Comparison of ENCODE assay signal across 9 cellular contexts in genomic region chr2:219175486-219175885, GRCh38. TPM values are rescaled to one million over a fixed set of nuclear protein-coding genes. Genes with fewer than 3 reads are reported as not detected.
DNase-seq lines count a peak whose midpoint lies in the region.
"Had no signal": no experiment of that assay in that cellular context is flagged by ENCODE, and none has a peak within 500 bp of the region (broad histone marks: within the 10 kb centered on the region; RNA-seq: fewer than 3 reads in every experiment).

No MANE protein-coding gene starts in this region.

- peak overlapping the region; percentile 94 for H3K4me3 Mint-ChIP-seq in activated CD4-positive, alpha-beta T cell treated with anti-CD3 and anti-CD28 coated beads, Interleukin-2, amount 10 ng/mL, durations not matched to agents 24 days and 14 days
- H3K4me3 Mint-ChIP-seq in activated T-helper 1 cell treated with anti-CD3 and anti-CD28 coated beads, Interleukin-12 subunit alpha, Interleukin-12 subunit beta, Interleukin-2, Interleukin-4 antibody, amounts not matched to agents 30 ng/mL and 10 ng/mL and 1 ng/mL, durations not matched to agents 14 hours and 24 hours and 36 hours = peak overlapping the region; percentile 88
- peak overlapping the region; percentile 83 to 90 (median 85) for H3K4me3 Mint-ChIP-seq in immature natural killer cell

- peak overlapping the region; percentile 84 for H3K27ac Mint-ChIP-seq in activated CD4-positive, alpha-beta T cell treated with anti-CD3 and anti-CD28 coated beads, Interleukin-2, amount 10 ng/mL, durations not matched to agents 24 days and 14 days
- no peak overlapping the region for H3K27ac Mint-ChIP-seq in activated T-helper 1 cell treated with anti-CD3 and anti-CD28 coated beads, Interleukin-12 subunit alpha, Interleukin-12 subunit beta, Interleukin-2, Interleukin-4 antibody, amounts not matched to agents 30 ng/mL and 10 ng/mL and 1 ng/mL, durations not matched to agents 14 hours and 24 hours and 36 hours
- peak overlapping the region; percentile 81 to 100 (median 90) for H3K27ac Mint-ChIP-seq in immature natural killer cell

- H3K27ac ChIP-seq in temporal lobe (ENCODE audit: low read depth, low read length) (peak overlapping the region; percentile 99), caudate nucleus (ENCODE audit: low read depth, low read length) (no peak overlapping the region)

- no peaks in the 10 kb centered on the region for H3K27me3 Mint-ChIP-seq in activated CD4-positive, alpha-beta T cell treated with anti-CD3 and anti-CD28 coated beads, Interleukin-2, amount 10 ng/mL, durations not matched to agents 24 days and 14 days
- H3K27me3 Mint-ChIP-seq in activated T-helper 1 cell treated with anti-CD3 and anti-CD28 coated beads, Interleukin-12 subunit alpha, Interleukin-12 subunit beta, Interleukin-2, Interleukin-4 antibody, amounts not matched to agents 30 ng/mL and 10 ng/mL and 1 ng/mL, durations not matched to agents 14 hours and 24 hours and 36 hours (ENCODE audit: insufficient read depth) = no peaks in the 10 kb centered on the region
- H3K27me3 Mint-ChIP-seq in immature natural killer cell (ENCODE audit: low read depth in 3 of 3) = peaks cover 16 to 28% (median 18%) of the 10 kb centered on the region in 3 donors

- peaks cover 48% of the 10 kb centered on the region for H3K36me3 Mint-ChIP-seq in activated CD4-positive, alpha-beta T cell treated with anti-CD3 and anti-CD28 coated beads, Interleukin-2, amount 10 ng/mL, durations not matched to agents 24 days and 14 days (ENCODE audit: low read depth)
- peaks cover 31% of the 10 kb centered on the region for H3K36me3 Mint-ChIP-seq in activated T-helper 1 cell treated with anti-CD3 and anti-CD28 coated beads, Interleukin-12 subunit alpha, Interleukin-12 subunit beta, Interleukin-2, Interleukin-4 antibody, amounts not matched to agents 30 ng/mL and 10 ng/mL and 1 ng/mL, durations not matched to agents 14 hours and 24 hours and 36 hours (ENCODE audit: low read depth)
- H3K36me3 Mint-ChIP-seq in immature natural killer cell = peaks cover 8 to 28% (median 8%) of the 10 kb centered on the region in 3 donors

- peaks cover 45% of the 10 kb centered on the region for H3K4me1 Mint-ChIP-seq in activated CD4-positive, alpha-beta T cell treated with anti-CD3 and anti-CD28 coated beads, Interleukin-2, amount 10 ng/mL, durations not matched to agents 24 days and 14 days
- H3K4me1 Mint-ChIP-seq in activated T-helper 1 cell treated with anti-CD3 and anti-CD28 coated beads, Interleukin-12 subunit alpha, Interleukin-12 subunit beta, Interleukin-2, Interleukin-4 antibody, amounts not matched to agents 30 ng/mL and 10 ng/mL and 1 ng/mL, durations not matched to agents 14 hours and 24 hours and 36 hours (ENCODE audit: low read depth) = peaks cover 57% of the 10 kb centered on the region
- H3K4me1 Mint-ChIP-seq in immature natural killer cell = peaks cover 41 to 52% of the 10 kb centered on the region in 2 donors

- no peaks in the 10 kb centered on the region for H3K9me3 Mint-ChIP-seq in activated CD4-positive, alpha-beta T cell treated with anti-CD3 and anti-CD28 coated beads, Interleukin-2, amount 10 ng/mL, durations not matched to agents 24 days and 14 days
- H3K9me3 Mint-ChIP-seq in activated T-helper 1 cell treated with anti-CD3 and anti-CD28 coated beads, Interleukin-12 subunit alpha, Interleukin-12 subunit beta, Interleukin-2, Interleukin-4 antibody, amounts not matched to agents 30 ng/mL and 10 ng/mL and 1 ng/mL, durations not matched to agents 14 hours and 24 hours and 36 hours = no peaks in the 10 kb centered on the region
- H3K9me3 Mint-ChIP-seq in immature natural killer cell = no peaks in the 10 kb centered on the region

- peak; percentile 56 for DNase-seq in activated CD4-positive, alpha-beta T cell treated with anti-CD3 and anti-CD28 coated beads, Interleukin-2, amount 10 ng/mL, durations not matched to agents 24 days and 14 days
- DNase-seq in activated CD4-positive, alpha-beta T cell treated with anti-CD3 and anti-CD28 coated beads, Interleukin-2, amount 50 U/mL, for 4 hours = no peak
- no peak for DNase-seq in activated T-helper 1 cell treated with anti-CD3 and anti-CD28 coated beads, Interleukin-12 subunit alpha, Interleukin-12 subunit beta, Interleukin-2, Interleukin-4 antibody, amounts not matched to agents 30 ng/mL and 10 ng/mL and 1 ng/mL, durations not matched to agents 14 hours and 24 hours and 36 hours (ENCODE audit: low spot score)
- no peak for DNase-seq in immature natural killer cell
- no peak for DNase-seq in DMS53 (lab: John Stamatoyannopoulos, UW)
- no peak for DNase-seq in GM19238 (ENCODE audit: insufficient read length, low spot score)
- DNase-seq in caudate nucleus (lab: John Stamatoyannopoulos, UW) = no peak
- DNase-seq: NCI-H2107 had no signal

- intact Hi-C loops in activated CD4-positive, alpha-beta T cell treated with anti-CD3 and anti-CD28 coated beads, Interleukin-2, amount 10 ng/mL, durations not matched to agents 24 days and 14 days (cut with micrococcal nuclease) = loop anchor here (5.0 kb wide), 1 partner anchor 958 kb away; the partner anchor contains the start of gene ARPC2
- intact Hi-C loops in activated T-helper 1 cell treated with anti-CD3 and anti-CD28 coated beads, Interleukin-12 subunit alpha, Interleukin-12 subunit beta, Interleukin-2, Interleukin-4 antibody, amounts not matched to agents 30 ng/mL and 10 ng/mL and 1 ng/mL, durations not matched to agents 14 hours and 24 hours and 36 hours (cut with micrococcal nuclease) = loop anchor here (5.0 kb wide), 2 partner anchors 778 to 888 kb away; partner anchors contain the start of gene CTDSP1

RNA-seq across cellular contexts. Expression of gene CNPPD1, which starts 1.2 kb away (rescaled TPM):
- 62.0 and 62.6 TPM in 2 replicates for total RNA-seq in activated CD4-positive, alpha-beta T cell treated with anti-CD3 and anti-CD28 coated beads, Interleukin-2, amount 10 ng/mL, durations not matched to agents 24 days and 14 days
- total RNA-seq in activated T-helper 1 cell treated with anti-CD3 and anti-CD28 coated beads, Interleukin-12 subunit alpha, Interleukin-12 subunit beta, Interleukin-2, Interleukin-4 antibody, amounts not matched to agents 30 ng/mL and 10 ng/mL and 1 ng/mL, durations not matched to agents 14 hours and 24 hours and 36 hours = 69.8 and 72.2 TPM in 2 replicates
- polyA plus RNA-seq in immature natural killer cell = 100 to 1,000 TPM in 1 of 3 donors, 10 to 100 TPM in 2; 68.2 to 135 (median 92.9) TPM
- 26.8 TPM for total RNA-seq in temporal lobe

RNA-seq across cellular contexts. Expression of gene RETREG2, which starts 2.6 kb away (rescaled TPM):
- total RNA-seq in activated CD4-positive, alpha-beta T cell treated with anti-CD3 and anti-CD28 coated beads, Interleukin-2, amount 10 ng/mL, durations not matched to agents 24 days and 14 days = 54.1 and 57.4 TPM in 2 replicates
- total RNA-seq in activated T-helper 1 cell treated with anti-CD3 and anti-CD28 coated beads, Interleukin-12 subunit alpha, Interleukin-12 subunit beta, Interleukin-2, Interleukin-4 antibody, amounts not matched to agents 30 ng/mL and 10 ng/mL and 1 ng/mL, durations not matched to agents 14 hours and 24 hours and 36 hours = 58.4 and 61.5 TPM in 2 replicates
- 10 to 100 TPM; 51.2 to 88.6 (median 58.6) TPM for polyA plus RNA-seq in immature natural killer cell
- total RNA-seq in temporal lobe = 44.0 TPM

RNA-seq across cellular contexts. Expression of gene SLC23A3, which starts 5.7 kb away (rescaled TPM):
- 1.8 and 2.3 TPM in 2 replicates for total RNA-seq in activated CD4-positive, alpha-beta T cell treated with anti-CD3 and anti-CD28 coated beads, Interleukin-2, amount 10 ng/mL, durations not matched to agents 24 days and 14 days
- total RNA-seq in activated T-helper 1 cell treated with anti-CD3 and anti-CD28 coated beads, Interleukin-12 subunit alpha, Interleukin-12 subunit beta, Interleukin-2, Interleukin-4 antibody, amounts not matched to agents 30 ng/mL and 10 ng/mL and 1 ng/mL, durations not matched to agents 14 hours and 24 hours and 36 hours = 1.8 and 1.9 TPM in 2 replicates
- under 1 TPM in 1 of 3 donors, not detected in 2; 0.29 TPM for polyA plus RNA-seq in immature natural killer cell
- total RNA-seq in temporal lobe = not detected

RNA-seq across cellular contexts. Expression of gene NHEJ1, which starts 14.9 kb away (rescaled TPM):
- 20.7 and 22.8 TPM in 2 replicates for total RNA-seq in activated CD4-positive, alpha-beta T cell treated with anti-CD3 and anti-CD28 coated beads, Interleukin-2, amount 10 ng/mL, durations not matched to agents 24 days and 14 days
- 18.1 and 20.7 TPM in 2 replicates for total RNA-seq in activated T-helper 1 cell treated with anti-CD3 and anti-CD28 coated beads, Interleukin-12 subunit alpha, Interleukin-12 subunit beta, Interleukin-2, Interleukin-4 antibody, amounts not matched to agents 30 ng/mL and 10 ng/mL and 1 ng/mL, durations not matched to agents 14 hours and 24 hours and 36 hours
- polyA plus RNA-seq in immature natural killer cell = 10 to 100 TPM; 19.2 to 33.3 (median 21.9) TPM
- 8.1 TPM for total RNA-seq in temporal lobe

RNA-seq across cellular contexts. Expression of gene ZFAND2B, which starts 31.1 kb away (rescaled TPM):
- 36.7 and 37.4 TPM in 2 replicates for total RNA-seq in activated CD4-positive, alpha-beta T cell treated with anti-CD3 and anti-CD28 coated beads, Interleukin-2, amount 10 ng/mL, durations not matched to agents 24 days and 14 days
- 35.0 and 41.3 TPM in 2 replicates for total RNA-seq in activated T-helper 1 cell treated with anti-CD3 and anti-CD28 coated beads, Interleukin-12 subunit alpha, Interleukin-12 subunit beta, Interleukin-2, Interleukin-4 antibody, amounts not matched to agents 30 ng/mL and 10 ng/mL and 1 ng/mL, durations not matched to agents 14 hours and 24 hours and 36 hours
- 100 to 1,000 TPM in 2 of 3 donors, 10 to 100 TPM in 1; 95.4 to 128 (median 102) TPM for polyA plus RNA-seq in immature natural killer cell
- 6.6 TPM for total RNA-seq in temporal lobe
